8 cellular contexts compared by ENCODE assay signal in the genomic region with DNA sequence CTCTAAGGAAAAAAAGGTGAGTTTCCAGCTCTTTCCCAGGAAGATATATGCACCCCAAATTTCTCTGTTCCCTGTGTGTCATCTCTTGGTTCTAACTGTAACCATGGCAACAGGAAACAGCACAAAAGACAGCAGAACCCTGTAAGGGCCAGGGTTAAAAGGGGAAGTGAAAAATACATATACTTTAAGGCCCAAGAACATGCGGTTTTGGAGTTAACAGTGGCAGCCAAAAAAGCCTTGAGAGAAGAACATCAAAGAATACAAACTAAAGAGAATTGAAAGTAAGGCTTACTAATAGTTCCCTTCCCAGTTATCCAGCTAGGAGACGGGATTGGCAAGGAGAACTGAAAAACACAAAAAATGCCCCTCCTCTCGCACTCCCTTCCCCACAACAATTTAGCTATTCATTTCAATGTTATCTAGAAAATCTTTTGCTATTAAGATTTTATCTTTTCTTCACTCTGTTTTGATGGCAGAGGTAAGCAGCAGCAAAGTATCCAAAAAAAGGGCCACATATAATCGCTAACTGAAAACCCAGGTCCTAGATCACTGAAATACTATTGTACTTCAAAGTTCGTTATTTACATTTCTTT. TPM values are rescaled to one million over a fixed set of nuclear protein-coding genes. Genes with fewer than 3 reads are reported as not detected.
A peak's percentile ranks its signal among the peaks of the same experiment; 100 is the strongest.
DNase-seq lines count a peak whose midpoint lies in the region; ATAC-seq and TF ChIP-seq lines count a peak whose summit lies in the region.

No MANE protein-coding gene starts in this region.

- H3K27me3 ChIP-seq in HUES64 (ENCODE audit: insufficient read depth, low read length), result no peaks in the 10 kb centered on the region

- 82% methylated on average over 4 of the region's 5 CpGs for WGBS in HUES64

- CTCF ChIA-PET in GM10248 (lab: Yijun Ruan, JAX), result interaction anchor here (0.9 to 2.5 kb wide), 4 partner anchors 15 to 106 kb away, joined by 4 to 11 read pairs (median 5); a partner anchor contains a TSS
- CTCF ChIA-PET in activated CD8-positive, alpha-beta T cell treated with anti-CD3 and anti-CD28 coated beads for 36 hours (lab: Charles Lee), result interaction anchor here (0.6 to 1.8 kb wide), 8 partner anchors 13 to 470 kb away, joined by 3 to 5 read pairs (median 3); a partner anchor contains a TSS

- no peak for TF ChIP-seq CTCF in GM10248 (IDR thresholded peaks at IDR 0.05; ENCODE audit: control extremely low read depth, extremely low read depth, low read depth, missing control alignments)
- TF ChIP-seq CTCF in activated CD8-positive, alpha-beta T cell treated with anti-CD3 and anti-CD28 coated beads for 36 hours (IDR thresholded peaks at IDR 0.05), result no peak

- peak; percentile 50 for ATAC-seq in GM21381 (IDR thresholded peaks at IDR 0.05; ENCODE audit: unreplicated experiment)
- no peak for ATAC-seq in activated CD8-positive, alpha-beta T cell treated with anti-CD3 and anti-CD28 coated beads for 36 hours

- peak overlapping the region; percentile 98 for H3K27ac Mint-ChIP-seq in activated CD8-positive, alpha-beta T cell treated with anti-CD3 and anti-CD28 coated beads for 36 hours

- H3K4me1 ChIP-seq in HUES64 (ENCODE audit: insufficient read depth, low read length), result peaks cover 13% of the 10 kb centered on the region

- H3K36me3 Mint-ChIP-seq in activated CD8-positive, alpha-beta T cell treated with anti-CD3 and anti-CD28 coated beads for 36 hours (ENCODE audit: low read depth), result peaks cover 32% of the 10 kb centered on the region

- H3K4me1 Mint-ChIP-seq in activated CD8-positive, alpha-beta T cell treated with anti-CD3 and anti-CD28 coated beads for 36 hours (ENCODE audit: low read depth), result peaks cover 40% of the 10 kb centered on the region

- H3K9me3 ChIP-seq in HUES64 (ENCODE audit: insufficient read depth, low read depth, low read length), result peaks cover 4% of the 10 kb centered on the region; the same call in 1 of the 2 replicates

- peak overlapping the region; percentile 81 for H3K9ac ChIP-seq in HUES64 (ENCODE audit: low read depth, low read length)

- H3K36me3 ChIP-seq in HUES64 (ENCODE audit: insufficient read depth, low read length), result peaks cover 10% of the 10 kb centered on the region; the same call in 1 of the 2 replicates

- no peaks in the 10 kb centered on the region for H3K27me3 Mint-ChIP-seq in activated CD8-positive, alpha-beta T cell treated with anti-CD3 and anti-CD28 coated beads for 36 hours

- H3K4me3 Mint-ChIP-seq in activated CD8-positive, alpha-beta T cell treated with anti-CD3 and anti-CD28 coated beads for 36 hours, result peak overlapping the region; percentile 94

- peaks cover 4% of the 10 kb centered on the region for H3K9me3 Mint-ChIP-seq in activated CD8-positive, alpha-beta T cell treated with anti-CD3 and anti-CD28 coated beads for 36 hours

- H3K27ac ChIP-seq in HUES64 (ENCODE audit: low read depth, low read length), result no peak overlapping the region; the same call in 1 of the 2 replicates

- intact Hi-C loops in activated CD8-positive, alpha-beta T cell treated with anti-CD3 and anti-CD28 coated beads for 36 hours (cut with micrococcal nuclease), result no loop called here

- POLR2A ChIA-PET in GM10248 (lab: Yijun Ruan, JAX), result interaction anchor here (0.7 kb wide), 1 partner anchor 606 kb away, joined by 3 read pairs; no protein-coding TSS in a partner anchor
- POLR2A ChIA-PET in activated CD8-positive, alpha-beta T cell treated with anti-CD3 and anti-CD28 coated beads for 36 hours (lab: Charles Lee), result interaction anchor here (0.7 to 1.0 kb wide), 3 partner anchors 15 to 173 kb away, joined by 3 to 4 read pairs (median 3); no protein-coding TSS in a partner anchor

- DNase-seq in GM10248 (ENCODE audit: extremely low spot score) (peak; percentile 85), hepatic stellate cell (ENCODE audit: low spot score) (peak; percentile 58), OCI-M2 (lab: John Stamatoyannopoulos, UW; ENCODE audit: unreplicated experiment) (no peak), NCI-H82 (lab: John Stamatoyannopoulos, UW) (no peak)
- peak; percentile 28 for DNase-seq in activated CD8-positive, alpha-beta T cell treated with anti-CD3 and anti-CD28 coated beads for 36 hours
- DNase-seq in stimulated activated naive CD4-positive, alpha-beta T cell (lab: John Stamatoyannopoulos, UW), result peak in 5 of 6 experiments; percentile 10 to 78 (median 71)

- H3K4me3 ChIP-seq in HUES64 (ENCODE audit: low read length), result peak overlapping the region; percentile 82

RNA-seq across cellular contexts. Expression of a gene that starts 1.5 kb away (rescaled TPM):
- polyA plus RNA-seq in HUES64 (2013, experiment 1 of 2), result 27.3 TPM
- 25.2 TPM for polyA plus RNA-seq in HUES64 (2013, experiment 2 of 2)
- total RNA-seq in activated CD8-positive, alpha-beta T cell treated with anti-CD3 and anti-CD28 coated beads for 36 hours, result 10 to 100 TPM; 61.6 to 63.5 TPM

RNA-seq across cellular contexts. Expression of a gene that starts 31.4 kb away (rescaled TPM):
- polyA plus RNA-seq in HUES64 (2013, experiment 1 of 2), result 45.2 TPM
- polyA plus RNA-seq in HUES64 (2013, experiment 2 of 2), result 46.3 TPM
- 10 to 100 TPM; 38.6 to 46.6 TPM for total RNA-seq in activated CD8-positive, alpha-beta T cell treated with anti-CD3 and anti-CD28 coated beads for 36 hours

Comparison
In these comparisons a context has a peak if more than half of its experiments do, and no peak if none do; other contexts are left out.
1. DNase-seq: peak in GM10248 (single experiment), activated CD8-positive, alpha-beta T cell treated with anti-CD3 and anti-CD28 coated beads for 36 hours (single experiment), hepatic stellate cell (single experiment) and stimulated activated naive CD4-positive, alpha-beta T cell (5 of 6); none in OCI-M2 (single experiment) and NCI-H82 (single experiment).